Comparison of ENCODE assay signal across 13 cellular contexts in genomic region chr2:132439703-132440398, GRCh38. TPM values are rescaled to one million over a fixed set of nuclear protein-coding genes. Genes with fewer than 3 reads are reported as not detected.
DNase-seq lines count a peak whose midpoint lies in the region; ATAC-seq and TF ChIP-seq lines count a peak whose summit lies in the region.
"Had no signal": no experiment of that assay in that cellular context is flagged by ENCODE, and none has a peak within 500 bp of the region (broad histone marks: within the 10 kb centered on the region; RNA-seq: fewer than 3 reads in every experiment).

No MANE protein-coding gene starts in this region.

- H3K36me3 ChIP-seq in SJSA1: no peaks in the 10 kb centered on the region
- H3K36me3 ChIP-seq: MG63 had no signal

- peak overlapping the region; percentile 94 for H3K27ac ChIP-seq in SJSA1
- H3K27ac ChIP-seq in foreskin keratinocyte: peak overlapping the region; percentile 76

- peak; percentile 53 for DNase-seq in A172 (ENCODE audit: low spot score)
- peak; percentile 43 for DNase-seq in HPDE6-E6E7 (ENCODE audit: extremely low spot score)
- peak; percentile 54 to 70 for DNase-seq in SJSA1 (ENCODE audit: low read depth in 1 of 2, low spot score in 2 of 2)
- DNase-seq in foreskin keratinocyte: peak in 1 of 2 donors; percentile 60
- DNase-seq in SHP77 (lab: John Stamatoyannopoulos, UW): no peak
- DNase-seq in iPS-NIHi7 (ENCODE audit: extremely low spot score): no peak
- DNase-seq: activated CD8-positive, alpha-beta memory T cell treated with anti-CD3 and anti-CD28 coated beads, Interleukin-2, amount 50 U/mL, for 4 hours; amygdala; MG63; stimulated activated CD4-positive, alpha-beta T cell treated with anti-CD3 and anti-CD28 coated beads, Interleukin-15, amount 100 ng/mL, for 24 hours; stimulated activated naive B cell treated with anti-CD40 and anti-IgM and Interleukin-4, amounts not matched to agents 10 μg/mL and 1 μg/mL and 100 μg/mL, for 72 hours had no signal

- no peaks in the 10 kb centered on the region for H3K9me3 ChIP-seq in SJSA1 (replicated peaks)

- H3K4me1 ChIP-seq in SJSA1 (replicated peaks) (peaks cover 37% of the 10 kb centered on the region), foreskin keratinocyte (peaks cover 25% of the 10 kb centered on the region)

- TF ChIP-seq CTCF in foreskin keratinocyte (conservative IDR thresholded peaks at IDR 0.05): no peak

- H3K4me3 ChIP-seq in SJSA1: no peak overlapping the region
- H3K4me3 ChIP-seq: MG63 had no signal

- peak; percentile 49 for ATAC-seq in foreskin keratinocyte
- ATAC-seq in GM18520 (IDR thresholded peaks at IDR 0.05; ENCODE audit: unreplicated experiment): no peak
- ATAC-seq in HG02970 (IDR thresholded peaks at IDR 0.05; ENCODE audit: low FRiP score, unreplicated experiment): no peak
- ATAC-seq: stimulated activated naive B cell treated with anti-CD40 and anti-IgM and Interleukin-4, amounts not matched to agents 10 μg/mL and 1 μg/mL and 100 μg/mL, for 72 hours had no signal

- H3K27me3 ChIP-seq in SJSA1 (replicated peaks): no peaks in the 10 kb centered on the region
- H3K27me3 ChIP-seq in foreskin keratinocyte: no peaks in the 10 kb centered on the region
- H3K27me3 ChIP-seq: MG63 had no signal

RNA-seq across cellular contexts. Expression of gene GPR39, which starts 23.2 kb away (rescaled TPM):
- total RNA-seq in A172 (2014; rRNA removed; shearing (Covaris generic)): 3.6 and 4.7 TPM in 2 replicates
- total RNA-seq in SJSA1 (2014; rRNA removed; shearing (Covaris generic)): 2.1 and 2.6 TPM in 2 replicates
- total RNA-seq in foreskin keratinocyte: 10.5 and 11.3 TPM in 2 replicates
- 8.0 and 8.9 TPM in 2 replicates for polyA plus RNA-seq in foreskin keratinocyte

Comparison
In these comparisons a context has a peak if more than half of its experiments do, and no peak if none do; other contexts are left out.
1. DNase-seq: peak in A172 (single experiment), HPDE6-E6E7 (single experiment) and SJSA1 (2 of 2); none in SHP77 (0 of 2) and iPS-NIHi7 (single experiment).